8 cellular contexts compared by ENCODE assay signal in the genomic region with DNA sequence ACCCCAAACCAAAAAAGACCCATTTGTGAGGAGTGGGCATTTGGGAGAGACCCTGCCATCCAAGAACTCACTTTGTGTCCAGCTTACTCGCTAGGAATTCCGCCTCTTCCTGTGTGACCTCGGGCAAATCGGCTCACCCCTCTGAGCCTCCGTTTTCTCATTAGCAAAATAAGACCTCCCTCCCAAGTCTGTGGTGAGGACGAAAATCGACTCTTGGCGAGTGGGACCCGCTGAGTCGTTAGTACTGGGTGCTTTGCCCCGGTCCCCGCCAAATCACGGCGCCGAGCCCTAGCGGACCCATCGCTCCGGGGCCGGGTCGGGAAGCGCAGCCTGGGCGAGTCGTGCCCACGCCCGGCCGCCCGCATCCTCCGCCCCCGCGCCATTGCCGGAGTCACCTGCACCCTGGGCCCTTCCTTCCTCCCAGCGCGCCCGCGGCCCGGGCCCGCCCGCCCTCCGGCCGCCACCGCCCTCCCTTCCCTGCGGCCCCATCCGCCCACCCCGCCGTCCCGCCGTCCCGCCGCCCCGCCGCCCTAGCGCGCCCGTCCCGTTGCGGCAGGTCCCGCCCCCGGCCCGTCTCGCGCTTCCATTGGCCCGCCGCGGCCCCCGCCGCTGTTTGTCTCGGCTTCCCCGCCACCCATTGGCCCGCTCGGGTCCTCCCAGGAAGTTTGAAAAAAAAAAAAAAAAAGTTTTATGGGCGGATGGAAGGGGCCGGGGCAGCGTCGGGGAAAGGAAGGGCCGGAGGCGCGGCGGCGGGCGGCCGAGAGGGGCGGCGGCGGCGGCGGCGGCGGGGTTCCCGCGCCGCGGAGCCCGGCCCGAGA.
DNase-seq lines count a peak whose midpoint lies in the region; ATAC-seq and TF ChIP-seq lines count a peak whose summit lies in the region.

No MANE protein-coding gene starts in this region.

- TF ChIP-seq CTCF in choroid plexus epithelial cell (conservative IDR thresholded peaks at IDR 0.05; ENCODE audit: low read depth, low read length), result no peak

- H3K4me3 ChIP-seq in choroid plexus epithelial cell (ENCODE audit: low read depth, low read length), result peak overlapping the region; percentile 93

- no peaks in the 10 kb centered on the region for H3K27me3 ChIP-seq in layer of hippocampus (ENCODE audit: control insufficient read depth, insufficient read depth, low read length)

- peak overlapping the region; percentile 71 for H3K27ac ChIP-seq in layer of hippocampus (ENCODE audit: low read depth, low read length)

- peak; percentile 65 for ATAC-seq in HG03066 (IDR thresholded peaks at IDR 0.05; ENCODE audit: low read depth, unreplicated experiment)

- DNase-seq in NCI-H1436 (lab: John Stamatoyannopoulos, UW) (peak; percentile 79), NCI-H1436 treated with DMSO at 0.1 percent for 48 hours (lab: John Stamatoyannopoulos, UW) (no peak), NCI-H446 treated with DMSO at 0.1 percent for 48 hours (lab: John Stamatoyannopoulos, UW) (peak; percentile 55), choroid plexus epithelial cell (ENCODE audit: low read depth) (peak; percentile 86)
- peak; percentile 93 for DNase-seq in activated CD4-positive, alpha-beta T cell treated with anti-CD3 and anti-CD28 coated beads for 48 hours
- peak; percentile 75 to 89 for DNase-seq in stimulated activated CD4-positive, alpha-beta T cell treated with anti-CD3 and anti-CD28 coated beads, Interleukin-15, amount 100 ng/mL, for 48 hours (ENCODE audit: low read depth in 2 of 2)
